8 cellular contexts compared by ENCODE assay signal in genomic region chr22:22942511-22943329, GRCh38. TPM values are rescaled to one million over a fixed set of nuclear protein-coding genes. Genes with fewer than 3 reads are reported as not detected.
A peak's percentile ranks its signal among the peaks of the same experiment; 100 is the strongest.
DNase-seq lines count a peak whose midpoint lies in the region; ATAC-seq and TF ChIP-seq lines count a peak whose summit lies in the region.

No MANE protein-coding gene starts in this region.

- no peaks in the 10 kb centered on the region for H3K36me3 ChIP-seq in PC-3 (ENCODE audit: low read depth, low read length)
- no peaks in the 10 kb centered on the region for H3K36me3 ChIP-seq in parathyroid adenoma (ENCODE audit: control insufficient read depth, insufficient read depth, low read length)

- BruUV-seq in PC-3 (replicated peaks; lab: Mats Ljungman, UMichigan): no TSS peak

- DNase-seq in CD1c-positive myeloid dendritic cell (ENCODE audit: extremely low spot score) (peak; percentile 89), HFF-Myc (ENCODE audit: extremely low read depth, low read depth) (peak; percentile 38), PC-3 (peak; percentile 66), foreskin keratinocyte (peak in 1 of 2 donors; percentile 17), type B pancreatic cell (ENCODE audit: extremely low spot score, unreplicated experiment) (peak; percentile 70)
- DNase-seq in activated T-cell treated with anti-CD3 and anti-CD28 coated beads, Interleukin-2, amount 50 U/mL, for 48 hours: peak; percentile 85

- no peaks in the 10 kb centered on the region for H3K9me3 Mint-ChIP-seq in type B pancreatic cell

- H3K4me2 ChIP-seq in PC-3 (ENCODE audit: low read length): no peak overlapping the region
- H3K4me2 ChIP-seq in parathyroid adenoma (ENCODE audit: low read length): no peak overlapping the region

- POLR2A ChIA-PET in PC-3 (lab: Charles Lee; ENCODE audit: unreplicated experiment): no interaction called here

- H4K20me1 ChIP-seq in PC-3 (ENCODE audit: low read length): no peaks in the 10 kb centered on the region

- TF ChIP-seq CTCF in HFF-Myc (IDR thresholded peaks at IDR 0.05; ENCODE audit: low read depth, low read length, missing control alignments) (peak; percentile 94), PC-3 (conservative IDR thresholded peaks at IDR 0.05; ENCODE audit: low read depth, low read length) (peak; percentile 88), foreskin keratinocyte (conservative IDR thresholded peaks at IDR 0.05) (peak; percentile 77), parathyroid adenoma (IDR thresholded peaks at IDR 0.05) (peak; percentile 25), type B pancreatic cell (conservative IDR thresholded peaks at IDR 0.05) (peak; percentile 85)

- H3F3A ChIP-seq in PC-3 (ENCODE audit: low read length, unreplicated experiment): no peaks in the 10 kb centered on the region

- H3K4me3 Mint-ChIP-seq in type B pancreatic cell: no peak overlapping the region

- peak overlapping the region; percentile 1 for H3K27ac Mint-ChIP-seq in type B pancreatic cell

- no peak overlapping the region for H2AFZ ChIP-seq in PC-3 (ENCODE audit: low read length)
- no peak overlapping the region for H2AFZ ChIP-seq in parathyroid adenoma

- intact Hi-C loops in PC-3 (cut with micrococcal nuclease): no loop called here

- H3K27me3 ChIP-seq in PC-3 (ENCODE audit: low read length) (no peaks in the 10 kb centered on the region; the same call in 1 of the 2 replicates), foreskin keratinocyte (no peaks in the 10 kb centered on the region), parathyroid adenoma (ENCODE audit: control insufficient read depth, insufficient read depth, low read length) (no peaks in the 10 kb centered on the region)

- H3K9me3 ChIP-seq in PC-3 (ENCODE audit: low read length) (no peaks in the 10 kb centered on the region), parathyroid adenoma (ENCODE audit: control insufficient read depth, low read length) (no peaks in the 10 kb centered on the region)

- no peaks in the 10 kb centered on the region for H3K4me1 ChIP-seq in PC-3 (ENCODE audit: insufficient read depth, low read length)
- H3K4me1 ChIP-seq in foreskin keratinocyte: no peaks in the 10 kb centered on the region
- H3K4me1 ChIP-seq in parathyroid adenoma: no peaks in the 10 kb centered on the region

- ATAC-seq in PC-3 (peak; percentile 59; the same call in 1 of the 2 replicates), foreskin keratinocyte (peak; percentile 75), HG02852 (IDR thresholded peaks at IDR 0.05; ENCODE audit: unreplicated experiment) (no peak)

- peaks cover 4% of the 10 kb centered on the region for H3K4me1 Mint-ChIP-seq in type B pancreatic cell (ENCODE audit: unreplicated experiment)

- no peaks in the 10 kb centered on the region for H3K36me3 Mint-ChIP-seq in type B pancreatic cell

- H3K27me3 Mint-ChIP-seq in type B pancreatic cell: peaks cover 11% of the 10 kb centered on the region

- no peak overlapping the region for H3K9ac ChIP-seq in PC-3 (ENCODE audit: low read length)
- H3K9ac ChIP-seq in parathyroid adenoma: no peak overlapping the region

- H3K27ac ChIP-seq in PC-3 (ENCODE audit: low read length) (no peak overlapping the region), foreskin keratinocyte (no peak overlapping the region), parathyroid adenoma (no peak overlapping the region)

- CTCF ChIA-PET in PC-3 (lab: Charles Lee): no interaction called here

- no peaks in the 10 kb centered on the region for H3K9me2 ChIP-seq in PC-3 (replicated peaks; ENCODE audit: low read length)

- H3K79me2 ChIP-seq in PC-3 (ENCODE audit: low read length): no peaks in the 10 kb centered on the region
- no peaks in the 10 kb centered on the region for H3K79me2 ChIP-seq in parathyroid adenoma

- H3K4me3 ChIP-seq in HFF-Myc (replicated peaks; ENCODE audit: low read depth, low read length) (no peak overlapping the region), PC-3 (ENCODE audit: low read length) (no peak overlapping the region), parathyroid adenoma (ENCODE audit: low read depth, low read length) (no peak overlapping the region)

RNA-seq across cellular contexts. Expression of gene IGLL5, which starts 55.1 kb away (rescaled TPM):
- total RNA-seq in PC-3 (2014; rRNA removed) (not detected in 2 replicates), foreskin keratinocyte (not detected in 2 replicates), type B pancreatic cell (ENCODE audit: low replicate concordance) (not detected in 2 replicates)
- polyA plus RNA-seq in foreskin keratinocyte: not detected in 2 replicates

Comparison
In these comparisons a context has a peak if more than half of its experiments do, and no peak if none do; other contexts are left out.
1. CTCF ChIP-seq: peak in every context shown above with its lines; median percentile 94 in HFF-Myc; 88 in PC-3; 85 in type B pancreatic cell; 77 in foreskin keratinocyte; 25 in parathyroid adenoma.